Comparison of ENCODE assay signal across 15 cellular contexts in genomic region chr9:69029535-69029934, GRCh38. TPM values are rescaled to one million over a fixed set of nuclear protein-coding genes. Genes with fewer than 3 reads are reported as not detected.
DNase-seq lines count a peak whose midpoint lies in the region; ATAC-seq and TF ChIP-seq lines count a peak whose summit lies in the region.
"Had no signal": no experiment of that assay in that cellular context is flagged by ENCODE, and none has a peak within 500 bp of the region (broad histone marks: within the 10 kb centered on the region; RNA-seq: fewer than 3 reads in every experiment).

No MANE protein-coding gene starts in this region.

- H3K27ac Mint-ChIP-seq in activated CD8-positive, alpha-beta T cell treated with anti-CD3 and anti-CD28 coated beads, Interleukin-2, amount 10 ng/mL, durations not matched to agents 7 days and 5 days: no peak overlapping the region
- H3K27ac Mint-ChIP-seq in activated CD8-positive, alpha-beta T cell treated with anti-CD3 and anti-CD28 coated beads for 36 hours: no peak overlapping the region
- no peak overlapping the region for H3K27ac Mint-ChIP-seq in CD4-positive, alpha-beta T cell
- H3K27ac Mint-ChIP-seq in naive thymus-derived CD8-positive, alpha-beta T cell: peak overlapping the region in 6 of 10 donors; percentile 3 to 81 (median 39)

- H3K4me3 Mint-ChIP-seq in activated CD8-positive, alpha-beta T cell treated with anti-CD3 and anti-CD28 coated beads, Interleukin-2, amount 10 ng/mL, durations not matched to agents 7 days and 5 days: peak overlapping the region; percentile 32
- no peak overlapping the region for H3K4me3 Mint-ChIP-seq in activated CD8-positive, alpha-beta T cell treated with anti-CD3 and anti-CD28 coated beads for 36 hours
- H3K4me3 Mint-ChIP-seq in CD4-positive, alpha-beta T cell: peak overlapping the region; percentile 45
- H3K4me3 Mint-ChIP-seq in naive thymus-derived CD8-positive, alpha-beta T cell: peak overlapping the region in 8 of 10 donors; percentile 5 to 61 (median 31)

- H3K9me3 Mint-ChIP-seq in activated CD8-positive, alpha-beta T cell treated with anti-CD3 and anti-CD28 coated beads, Interleukin-2, amount 10 ng/mL, durations not matched to agents 7 days and 5 days (ENCODE audit: insufficient read depth): peaks cover 6% of the 10 kb centered on the region
- peaks cover 6% of the 10 kb centered on the region for H3K9me3 Mint-ChIP-seq in activated CD8-positive, alpha-beta T cell treated with anti-CD3 and anti-CD28 coated beads for 36 hours
- peaks cover 5% of the 10 kb centered on the region for H3K9me3 Mint-ChIP-seq in CD4-positive, alpha-beta T cell
- H3K9me3 Mint-ChIP-seq in naive thymus-derived CD8-positive, alpha-beta T cell: peaks cover 0 to 6% (median 0%) of the 10 kb centered on the region in 9 donors

- no peaks in the 10 kb centered on the region for H3K27me3 ChIP-seq in CD4-positive, alpha-beta T cell (ENCODE audit: control insufficient read depth, insufficient read depth, low read length)

- no peak overlapping the region for H3K27ac ChIP-seq in CD4-positive, alpha-beta T cell (ENCODE audit: low read depth, low read length)
- H3K27ac ChIP-seq: A549 had no signal

- H3K9me3 ChIP-seq in CD4-positive, alpha-beta T cell (ENCODE audit: control insufficient read depth, low read length): peaks cover 5% of the 10 kb centered on the region

- DNase-seq in activated CD8-positive, alpha-beta T cell treated with anti-CD3 and anti-CD28 coated beads, Interleukin-2, amount 10 ng/mL, durations not matched to agents 7 days and 5 days: no peak
- DNase-seq in activated CD8-positive, alpha-beta T cell treated with anti-CD3 and anti-CD28 coated beads for 36 hours: no peak
- DNase-seq in CD4-positive, alpha-beta T cell: no peak
- peak; percentile 28 for DNase-seq in OCI-M1 (lab: John Stamatoyannopoulos, UW)
- DNase-seq in naive thymus-derived CD8-positive, alpha-beta T cell: no peak
- no peak for DNase-seq in stimulated activated CD4-positive, alpha-beta T cell treated with anti-CD3 and anti-CD28 coated beads, Interleukin-1b, Interleukin-23, amount 100 ng/mL, for 48 hours
- DNase-seq: NCI-H1694 treated with DMSO at 0.1 percent for 48 hours, NCI-H2107, NCI-H510A, NCI-H748 treated with DMSO at 0.1 percent for 48 hours, SHP77 had no signal

- intact Hi-C loops in activated CD8-positive, alpha-beta T cell treated with anti-CD3 and anti-CD28 coated beads for 36 hours (cut with micrococcal nuclease): loop anchor here (10.0 kb wide), 2 partner anchors 245 to 445 kb away; a partner anchor contains a TSS
- intact Hi-C loops in CD4-positive, alpha-beta T cell (cut with DNase I, micrococcal nuclease): loop anchor here in 1 of 2 experiments (5.0 to 10.0 kb wide), 2 partner anchors 55 to 247 kb away; a partner anchor contains a TSS

- ATAC-seq in activated CD8-positive, alpha-beta T cell treated with anti-CD3 and anti-CD28 coated beads, Interleukin-2, amount 10 ng/mL, durations not matched to agents 7 days and 5 days: no peak
- ATAC-seq in activated CD8-positive, alpha-beta T cell treated with anti-CD3 and anti-CD28 coated beads for 36 hours: no peak
- ATAC-seq in CD4-positive, alpha-beta T cell (ENCODE audit: poor library complexity): no peak
- no peak for ATAC-seq in naive thymus-derived CD8-positive, alpha-beta T cell
- no peak for ATAC-seq in GM21528 (IDR thresholded peaks at IDR 0.05; ENCODE audit: low FRiP score, unreplicated experiment)
- ATAC-seq: A549 had no signal

- CTCF ChIA-PET in activated CD8-positive, alpha-beta T cell treated with anti-CD3 and anti-CD28 coated beads, Interleukin-2, amount 10 ng/mL, durations not matched to agents 7 days and 5 days (lab: Charles Lee): interaction anchor here (1.0 to 3.2 kb wide), 3 partner anchors 19 to 164 kb away, joined by 3 to 10 read pairs (median 4); no protein-coding TSS in a partner anchor
- CTCF ChIA-PET in activated CD8-positive, alpha-beta T cell treated with anti-CD3 and anti-CD28 coated beads for 36 hours (lab: Charles Lee): interaction anchor here (1.8 kb wide), 1 partner anchor 9 kb away, joined by 4 read pairs; no protein-coding TSS in a partner anchor
- CTCF ChIA-PET in CD4-positive, alpha-beta T cell (lab: Charles Lee): no interaction called here

- H3K4me1 Mint-ChIP-seq in activated CD8-positive, alpha-beta T cell treated with anti-CD3 and anti-CD28 coated beads, Interleukin-2, amount 10 ng/mL, durations not matched to agents 7 days and 5 days (ENCODE audit: low read depth): peaks cover 43% of the 10 kb centered on the region
- peaks cover 38% of the 10 kb centered on the region for H3K4me1 Mint-ChIP-seq in activated CD8-positive, alpha-beta T cell treated with anti-CD3 and anti-CD28 coated beads for 36 hours (ENCODE audit: low read depth)
- H3K4me1 Mint-ChIP-seq in CD4-positive, alpha-beta T cell (ENCODE audit: low read depth): peaks cover 55% of the 10 kb centered on the region
- H3K4me1 Mint-ChIP-seq in naive thymus-derived CD8-positive, alpha-beta T cell: peaks cover 19 to 54% (median 42%) of the 10 kb centered on the region in 4 donors

- POLR2A ChIA-PET in activated CD8-positive, alpha-beta T cell treated with anti-CD3 and anti-CD28 coated beads, Interleukin-2, amount 10 ng/mL, durations not matched to agents 7 days and 5 days (lab: Charles Lee): no interaction called here
- POLR2A ChIA-PET in activated CD8-positive, alpha-beta T cell treated with anti-CD3 and anti-CD28 coated beads for 36 hours (lab: Charles Lee): no interaction called here
- POLR2A ChIA-PET in CD4-positive, alpha-beta T cell (lab: Charles Lee): interaction anchor here (1.4 to 1.6 kb wide), 1 partner anchor 10 kb away, joined by 6 to 14 read pairs; no protein-coding TSS in a partner anchor
- POLR2A ChIA-PET in naive thymus-derived CD8-positive, alpha-beta T cell (lab: Charles Lee): interaction anchor here (0.7 kb wide), 1 partner anchor 257 kb away, joined by 3 read pairs; no protein-coding TSS in a partner anchor

- peaks cover 14% of the 10 kb centered on the region for H3K36me3 Mint-ChIP-seq in activated CD8-positive, alpha-beta T cell treated with anti-CD3 and anti-CD28 coated beads, Interleukin-2, amount 10 ng/mL, durations not matched to agents 7 days and 5 days (ENCODE audit: low read depth)
- H3K36me3 Mint-ChIP-seq in activated CD8-positive, alpha-beta T cell treated with anti-CD3 and anti-CD28 coated beads for 36 hours (ENCODE audit: low read depth): no peaks in the 10 kb centered on the region
- no peaks in the 10 kb centered on the region for H3K36me3 Mint-ChIP-seq in CD4-positive, alpha-beta T cell (ENCODE audit: low read depth)
- no peaks in the 10 kb centered on the region for H3K36me3 Mint-ChIP-seq in naive thymus-derived CD8-positive, alpha-beta T cell

- TF ChIP-seq CTCF in activated CD8-positive, alpha-beta T cell treated with anti-CD3 and anti-CD28 coated beads for 36 hours (IDR thresholded peaks at IDR 0.05): no peak
- TF ChIP-seq CTCF in CD4-positive, alpha-beta T cell (IDR thresholded peaks at IDR 0.05): no peak

- peaks cover 7% of the 10 kb centered on the region for H3K27me3 Mint-ChIP-seq in activated CD8-positive, alpha-beta T cell treated with anti-CD3 and anti-CD28 coated beads, Interleukin-2, amount 10 ng/mL, durations not matched to agents 7 days and 5 days (ENCODE audit: low read depth)
- no peaks in the 10 kb centered on the region for H3K27me3 Mint-ChIP-seq in activated CD8-positive, alpha-beta T cell treated with anti-CD3 and anti-CD28 coated beads for 36 hours
- H3K27me3 Mint-ChIP-seq in CD4-positive, alpha-beta T cell: no peaks in the 10 kb centered on the region
- H3K27me3 Mint-ChIP-seq in naive thymus-derived CD8-positive, alpha-beta T cell: no peaks in the 10 kb centered on the region

RNA-seq across cellular contexts. Expression of gene FXN, which starts 6.0 kb away (rescaled TPM):
- total RNA-seq in activated CD8-positive, alpha-beta T cell treated with anti-CD3 and anti-CD28 coated beads, Interleukin-2, amount 10 ng/mL, durations not matched to agents 7 days and 5 days: 10 to 100 TPM; 21.7 to 23.2 TPM
- total RNA-seq in activated CD8-positive, alpha-beta T cell treated with anti-CD3 and anti-CD28 coated beads for 36 hours: 10 to 100 TPM; 21.0 to 21.8 TPM
- total RNA-seq in CD4-positive, alpha-beta T cell: 10 to 100 TPM; 12.2 to 12.9 TPM
- 10 to 100 TPM; 19.3 to 23.0 TPM for total RNA-seq in naive thymus-derived CD8-positive, alpha-beta T cell
- polyA plus RNA-seq in naive thymus-derived CD8-positive, alpha-beta T cell: 10 to 100 TPM; 51.2 to 78.9 (median 59.9) TPM

RNA-seq across cellular contexts. Expression of gene PRKACG, which starts 15.6 kb away (rescaled TPM):
- total RNA-seq in activated CD8-positive, alpha-beta T cell treated with anti-CD3 and anti-CD28 coated beads, Interleukin-2, amount 10 ng/mL, durations not matched to agents 7 days and 5 days: not detected
- total RNA-seq in activated CD8-positive, alpha-beta T cell treated with anti-CD3 and anti-CD28 coated beads for 36 hours: not detected
- not detected for total RNA-seq in CD4-positive, alpha-beta T cell
- not detected for total RNA-seq in naive thymus-derived CD8-positive, alpha-beta T cell
- not detected for polyA plus RNA-seq in naive thymus-derived CD8-positive, alpha-beta T cell
- total RNA-seq: RPMI7951 had no signal
- polyA plus RNA-seq: A549, BJ had no signal

Comparison
In these comparisons a context has a peak if more than half of its experiments do, and no peak if none do; other contexts are left out.
1. H3K27ac Mint-ChIP-seq: peak in naive thymus-derived CD8-positive, alpha-beta T cell (6 of 10); none in activated CD8-positive, alpha-beta T cell treated with anti-CD3 and anti-CD28 coated beads, Interleukin-2, amount 10 ng/mL, durations not matched to agents 7 days and 5 days (single experiment), activated CD8-positive, alpha-beta T cell treated with anti-CD3 and anti-CD28 coated beads for 36 hours (single experiment) and CD4-positive, alpha-beta T cell (single experiment).
2. POLR2A ChIA-PET loops: an anchor here in CD4-positive, alpha-beta T cell (1.4 to 1.6 kb wide) and naive thymus-derived CD8-positive, alpha-beta T cell (0.7 kb wide); none called in activated CD8-positive, alpha-beta T cell treated with anti-CD3 and anti-CD28 coated beads, Interleukin-2, amount 10 ng/mL, durations not matched to agents 7 days and 5 days and activated CD8-positive, alpha-beta T cell treated with anti-CD3 and anti-CD28 coated beads for 36 hours.